In the genomic region with DNA sequence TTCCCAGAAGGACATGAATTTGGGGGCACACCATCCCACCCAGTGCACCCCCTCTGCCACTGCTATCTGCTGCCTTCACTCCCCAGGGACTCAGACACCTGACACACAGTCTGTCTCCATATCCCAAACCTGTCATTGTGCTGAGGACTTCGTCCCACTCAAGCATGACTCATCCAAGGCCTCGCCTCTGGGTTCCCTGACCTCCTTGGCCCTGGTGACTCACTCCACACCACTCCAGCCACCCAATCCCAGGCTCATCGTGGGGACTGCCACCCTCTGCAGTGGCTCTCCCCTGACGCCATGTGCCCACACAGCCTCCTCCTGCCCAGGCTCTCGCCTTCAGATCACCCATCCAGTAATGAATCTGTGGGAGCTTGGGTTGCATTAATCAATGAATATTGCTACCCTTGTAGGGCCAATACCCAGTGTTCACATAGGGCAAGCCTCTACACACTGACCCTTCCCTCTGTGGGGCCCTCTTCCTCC, we compare ENCODE assay signal across 10 cellular contexts. TPM values are rescaled to one million over a fixed set of nuclear protein-coding genes. Genes with fewer than 3 reads are reported as not detected.
DNase-seq lines count a peak whose midpoint lies in the region; ATAC-seq, FAIRE-seq and TF ChIP-seq lines count a peak whose summit lies in the region.
"Had no signal": no experiment of that assay in that cellular context is flagged by ENCODE, and none has a peak within 500 bp of the region (broad histone marks: within the 10 kb centered on the region; RNA-seq: fewer than 3 reads in every experiment).

No MANE protein-coding gene starts in this region.

- TF ChIP-seq POLR2A in GM12891 (IDR thresholded peaks at IDR 0.05; ENCODE audit: low read depth, low read length): no peak

- peak; percentile 95 for FAIRE-seq in RCC 7860 (lab: Jason Lieb, UNC)
- FAIRE-seq in GM12891 (lab: Jason Lieb, UNC): no peak

- ATAC-seq in stimulated activated naive CD8-positive, alpha-beta T cell treated with anti-CD3 and anti-CD28 coated beads, Interleukin-15, Interleukin-2, amounts not matched to agents 100 U/mL and 50 U/mL, for 24 hours: peak; percentile 87
- ATAC-seq in HG03457 (IDR thresholded peaks at IDR 0.05; ENCODE audit: unreplicated experiment): no peak

- peak; percentile 59 for DNase-seq in activated CD8-positive, alpha-beta memory T cell treated with anti-CD3 and anti-CD28 coated beads, Interleukin-2, amount 50 U/mL, for 48 hours
- no peak for DNase-seq in activated CD8-positive, alpha-beta memory T cell treated with anti-CD3 and anti-CD28 coated beads, Interleukin-2, amount 50 U/mL, for 4 hours
- DNase-seq in RCC 7860 (ENCODE audit: low spot score): peak; percentile 94
- peak; percentile 72 for DNase-seq in fibroblast of villous mesenchyme (ENCODE audit: low read depth)
- DNase-seq in stimulated activated naive CD8-positive, alpha-beta T cell treated with anti-CD3 and anti-CD28 coated beads, Interleukin-15, Interleukin-2, amounts not matched to agents 100 U/mL and 50 U/mL, for 24 hours: peak; percentile 51
- DNase-seq in pons (ENCODE audit: low spot score): no peak
- no peak for DNase-seq in GM12891 (ENCODE audit: insufficient read length, low spot score)
- DNase-seq: C1 segment of cervical spinal cord, endodermal cell had no signal

- TF ChIP-seq CTCF in fibroblast of villous mesenchyme (IDR thresholded peaks at IDR 0.05; ENCODE audit: insufficient read depth, low read depth, low read length): no peak

- H3K4me3 ChIP-seq in fibroblast of villous mesenchyme (ENCODE audit: low read depth, low read length): no peak overlapping the region

TF ChIP-seq in GM12891, 5 proteins besides CTCF, POLR2A, EP300 and RAD21:
- TF ChIP-seq PAX5 (IDR thresholded peaks at IDR 0.05; ENCODE audit: insufficient read depth, low read length, severe bottlenecking) (no peak), TAF1 (IDR thresholded peaks at IDR 0.05; ENCODE audit: low read depth, low read length) (no peak), SPI1 (IDR thresholded peaks at IDR 0.05; ENCODE audit: low read depth, low read length) (no peak), POLR2AphosphoS5 (IDR thresholded peaks at IDR 0.05; ENCODE audit: low read depth, low read length) (no peak), POU2F2 (IDR thresholded peaks at IDR 0.05; ENCODE audit: low read depth, low read length) (no peak)
TF ChIP-seq in GM12891: peak in this region for 0.

RNA-seq across cellular contexts. Expression of gene INSIG1, which starts 6.6 kb away (rescaled TPM):
- total RNA-seq in fibroblast of villous mesenchyme: 389 and 403 TPM in 2 replicates
- 53.3 TPM for polyA plus RNA-seq in GM12891 (2012; ENCODE audit: low read depth, missing spikeins)

Comparison
In these comparisons a context has a peak if more than half of its experiments do, and no peak if none do; other contexts are left out.
1. DNase-seq: peak in activated CD8-positive, alpha-beta memory T cell treated with anti-CD3 and anti-CD28 coated beads, Interleukin-2, amount 50 U/mL, for 48 hours (single experiment), RCC 7860 (single experiment), fibroblast of villous mesenchyme (single experiment) and stimulated activated naive CD8-positive, alpha-beta T cell treated with anti-CD3 and anti-CD28 coated beads, Interleukin-15, Interleukin-2, amounts not matched to agents 100 U/mL and 50 U/mL, for 24 hours (single experiment); none in activated CD8-positive, alpha-beta memory T cell treated with anti-CD3 and anti-CD28 coated beads, Interleukin-2, amount 50 U/mL, for 4 hours (single experiment), pons (single experiment) and GM12891 (single experiment).